In the genomic region with DNA sequence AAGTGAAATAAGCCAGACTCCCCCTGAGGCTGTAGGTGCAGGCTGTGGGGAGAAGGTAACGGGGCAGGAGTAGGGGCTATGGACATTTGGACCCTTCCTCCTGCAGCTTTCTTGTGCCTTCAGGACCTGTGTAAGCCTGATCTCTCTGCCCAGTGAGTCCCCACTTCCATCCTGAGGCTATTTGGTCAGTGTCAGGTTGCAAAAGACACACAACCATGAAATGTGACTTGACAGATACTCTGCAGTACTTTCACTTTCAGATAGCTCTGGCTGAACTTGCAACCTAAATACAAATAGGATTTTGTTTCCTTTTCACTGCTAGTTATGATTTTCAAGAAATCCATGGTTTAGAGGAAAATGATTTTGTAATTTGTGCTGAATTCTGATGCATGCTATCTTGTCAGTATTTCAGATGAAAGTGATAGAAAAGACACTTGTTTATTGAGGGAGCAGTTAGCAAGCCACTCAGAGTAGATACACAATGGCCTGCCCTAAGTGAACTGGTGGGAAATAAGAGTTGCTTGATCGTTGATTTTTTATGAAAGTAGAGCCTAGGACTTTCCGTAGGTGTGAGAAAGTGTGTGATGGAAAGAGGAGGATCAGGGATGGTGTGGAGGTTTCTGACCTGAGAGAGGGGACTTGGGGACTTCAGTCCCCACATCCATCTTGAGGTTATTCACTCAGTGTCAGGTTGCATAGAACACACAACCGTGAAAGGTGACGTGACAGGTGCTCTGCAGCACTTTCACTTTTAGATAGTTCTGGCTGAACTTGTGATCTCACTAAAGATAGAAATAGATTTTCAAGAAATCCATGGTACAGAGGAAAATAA, we compare ENCODE assay signal across 8 cellular contexts. TPM values are rescaled to one million over a fixed set of nuclear protein-coding genes. Genes with fewer than 3 reads are reported as not detected.
A peak's percentile ranks its signal among the peaks of the same experiment; 100 is the strongest.
DNase-seq lines count a peak whose midpoint lies in the region; ATAC-seq and TF ChIP-seq lines count a peak whose summit lies in the region.

No MANE protein-coding gene starts in this region.

- H3K27ac Mint-ChIP-seq in progenitor cell of endocrine pancreas, result no peak overlapping the region

- TF ChIP-seq RAD21 in SK-N-SH (IDR thresholded peaks at IDR 0.05; ENCODE audit: low read length), result no peak

- H3K9ac ChIP-seq in DND-41 (ENCODE audit: low read depth, low read length), result no peak overlapping the region
- H3K9ac ChIP-seq in SK-N-SH, result no peak overlapping the region

- TF ChIP-seq CTCF in DND-41 (IDR thresholded peaks at IDR 0.05; ENCODE audit: borderline replicate concordance, extremely low read depth, low read length, poor library complexity, severe bottlenecking), result no peak
- no peak for TF ChIP-seq CTCF in SK-N-SH (IDR thresholded peaks at IDR 0.05)
- TF ChIP-seq CTCF in right lobe of liver (IDR thresholded peaks at IDR 0.05), result no peak
- TF ChIP-seq CTCF in progenitor cell of endocrine pancreas (IDR thresholded peaks at IDR 0.05; ENCODE audit: unreplicated experiment), result no peak

- H3K27me3 ChIP-seq in DND-41 (ENCODE audit: insufficient read depth, low read length, poor library complexity) (peaks cover 6% of the 10 kb centered on the region), SK-N-SH (ENCODE audit: insufficient read depth) (peaks cover under 1% of the 10 kb centered on the region; the same call in 1 of the 2 replicates), right lobe of liver (no peaks in the 10 kb centered on the region)

- no peaks in the 10 kb centered on the region for H3K9me2 ChIP-seq in SK-N-SH

- 0 out of 3 replicates have a peak, but pooled peaks have one; percentile 39 for ATAC-seq in DND-41 (ENCODE audit: insufficient read depth, low read depth)
- ATAC-seq in HG02610 (IDR thresholded peaks at IDR 0.05; ENCODE audit: unreplicated experiment), result peak; percentile 65
- peak; percentile 81 to 94 (median 88) for ATAC-seq in right lobe of liver
- no peak for ATAC-seq in HG03439 (IDR thresholded peaks at IDR 0.05; ENCODE audit: unreplicated experiment)

- intact Hi-C loops in right lobe of liver (cut with DNase I), result loop anchor here in 1 of 2 donors (10.0 kb wide), 1 partner anchor 117 kb away; no protein-coding TSS in a partner anchor

- H3K4me3 Mint-ChIP-seq in progenitor cell of endocrine pancreas (ENCODE audit: low read depth), result no peak overlapping the region

- H3K36me3 ChIP-seq in DND-41 (ENCODE audit: insufficient read depth, low read length) (no peaks in the 10 kb centered on the region), SK-N-SH (replicated peaks in 1 of 2; ENCODE audit: control insufficient read depth in 1 of 2, insufficient read depth in 2 of 2, low read length in 1 of 2) (no peaks in the 10 kb centered on the region), right lobe of liver (no peaks in the 10 kb centered on the region)

- H3K27me3 Mint-ChIP-seq in progenitor cell of endocrine pancreas, result peaks cover 59% of the 10 kb centered on the region

- no peaks in the 10 kb centered on the region for H3K79me2 ChIP-seq in DND-41 (ENCODE audit: insufficient read depth, low read length)
- no peaks in the 10 kb centered on the region for H3K79me2 ChIP-seq in SK-N-SH (ENCODE audit: insufficient read depth)

- H3K9me3 ChIP-seq in DND-41 (ENCODE audit: insufficient read depth, low read length, severe bottlenecking) (no peaks in the 10 kb centered on the region), SK-N-SH (no peaks in the 10 kb centered on the region), right lobe of liver (no peaks in the 10 kb centered on the region)

- H3K4me3 ChIP-seq in DND-41 (ENCODE audit: low read depth in 1 of 2, low read length in 2 of 2), result no peak overlapping the region
- H3K4me3 ChIP-seq in SK-N-SH (ENCODE audit: low read depth in 2 of 2, low read length in 1 of 2), result peak overlapping the region; percentile 2 to 31; a peak in 2 of 4 replicates
- H3K4me3 ChIP-seq in right lobe of liver, result no peak overlapping the region

- H3K4me2 ChIP-seq in DND-41 (ENCODE audit: insufficient read depth, low read length), result peak overlapping the region; percentile 34; the same call in 1 of the 2 replicates
- H3K4me2 ChIP-seq in SK-N-SH, result peak overlapping the region; percentile 48; the same call in 1 of the 2 replicates

- H4K20me1 ChIP-seq in DND-41 (ENCODE audit: insufficient read depth, low read length) (no peaks in the 10 kb centered on the region), SK-N-SH (ENCODE audit: insufficient read depth) (no peaks in the 10 kb centered on the region)

- DNase-seq in DND-41, result no peak
- no peak for DNase-seq in SK-N-SH
- no peak for DNase-seq in right lobe of liver
- no peak for DNase-seq in KBM-7
- DNase-seq in progenitor cell of endocrine pancreas (ENCODE audit: low spot score, unreplicated experiment), result no peak
- no peak for DNase-seq in midbrain (lab: John Stamatoyannopoulos, UW)

- H3K4me1 ChIP-seq in DND-41 (ENCODE audit: insufficient read depth, low read length), result peaks cover 3% of the 10 kb centered on the region; the same call in 1 of the 2 replicates
- H3K4me1 ChIP-seq in SK-N-SH (ENCODE audit: control insufficient read depth in 1 of 2, insufficient read depth in 2 of 2, low read depth in 1 of 2, low read length in 1 of 2), result peaks cover 0 to 3% of the 10 kb centered on the region in 2 experiments; a peak in 1 of 4 replicates
- H3K4me1 ChIP-seq in right lobe of liver, result peaks cover 0 to 7% (median 0%) of the 10 kb centered on the region in 4 donors

- H2AFZ ChIP-seq in DND-41 (ENCODE audit: low read depth, low read length), result no peak overlapping the region
- peak overlapping the region; percentile 32; the same call in 1 of the 2 replicates for H2AFZ ChIP-seq in SK-N-SH (ENCODE audit: low read depth)

- H3K27ac ChIP-seq in DND-41 (ENCODE audit: low read length) (no peak overlapping the region), SK-N-SH (ENCODE audit: low read depth in 2 of 2, low read length in 1 of 2) (no peak overlapping the region), right lobe of liver (peak overlapping the region; percentile 10 to 68 (median 34))

- no peak for TF ChIP-seq POLR2A in right lobe of liver (IDR thresholded peaks at IDR 0.05)

- 46% methylated on average over 5 of the region's 5 CpGs for WGBS in SK-N-SH (ENCODE audit: low lambda C conversion rate)
- WGBS in right lobe of liver (ENCODE audit: insufficient coverage, low coverage, low lambda C conversion rate, missing lambda C conversion rate), result 25% methylated on average over 4 of the region's 5 CpGs

- H3K9me3 Mint-ChIP-seq in progenitor cell of endocrine pancreas (ENCODE audit: low read depth), result no peaks in the 10 kb centered on the region

- in situ Hi-C loops in KBM-7 (cut with MboI; ENCODE audit: low pct_unique_long_range_greater_than_20kb, low sequenced_read_pairs), result loop anchor here (25.0 kb wide), 1 partner anchor 104 kb away; a partner anchor contains a TSS

- no peaks in the 10 kb centered on the region for H3F3A ChIP-seq in SK-N-SH (replicated peaks; ENCODE audit: insufficient read depth)

- CTCF ChIA-PET in SK-N-SH (lab: Yijun Ruan, JAX), result no interaction called here

- POLR2A ChIA-PET in SK-N-SH (lab: Yijun Ruan, JAX), result no interaction called here

- H3K4me1 Mint-ChIP-seq in progenitor cell of endocrine pancreas (ENCODE audit: low read depth), result peaks cover 5% of the 10 kb centered on the region

- H3K36me3 Mint-ChIP-seq in progenitor cell of endocrine pancreas (ENCODE audit: insufficient read depth), result no peaks in the 10 kb centered on the region

- no peak for TF ChIP-seq EP300 in SK-N-SH (IDR thresholded peaks at IDR 0.05; ENCODE audit: borderline replicate concordance in 1 of 2, low read depth in 1 of 2, low read length in 1 of 2)

TF ChIP-seq in SK-N-SH, 30 proteins besides CTCF, POLR2A, EP300 and RAD21 (continues in another document):
- no peak for TF ChIP-seq TCF12 (IDR thresholded peaks at IDR 0.05)
- TF ChIP-seq TEAD4 (IDR thresholded peaks at IDR 0.05; ENCODE audit: borderline replicate concordance, insufficient read depth), result no peak
- no peak for TF ChIP-seq SMC3 (IDR thresholded peaks at IDR 0.05; ENCODE audit: low read depth, low read length)
- no peak for TF ChIP-seq JUND (IDR thresholded peaks at IDR 0.05)
- no peak for TF ChIP-seq FOXM1 (IDR thresholded peaks at IDR 0.05; ENCODE audit: low read depth)
- no peak for TF ChIP-seq RXRA (IDR thresholded peaks at IDR 0.05; ENCODE audit: borderline replicate concordance, low read depth)

RNA-seq across cellular contexts. Expression of a gene that starts 18.0 kb away (rescaled TPM):
- polyA plus RNA-seq in SK-N-SH (2012; rRNA removed), result 13.9 and 14.1 TPM in 2 replicates
- 13.9 and 14.5 TPM in 2 replicates for polyA plus RNA-seq in SK-N-SH (2012; cell fraction: cytosol; rRNA removed)
- polyA plus RNA-seq in SK-N-SH (2012; cell fraction: nucleus; rRNA removed), result 5.9 and 7.9 TPM in 2 replicates
- total RNA-seq in right lobe of liver (1 to 10 TPM; 4.3 to 7.6 (median 5.4) TPM), progenitor cell of endocrine pancreas (21.0 and 24.1 TPM in 2 replicates)

RNA-seq across cellular contexts. Expression of a gene that starts 25.4 kb away (rescaled TPM):
- 5.4 and 6.5 TPM in 2 replicates for polyA plus RNA-seq in SK-N-SH (2012; rRNA removed)
- 8.8 and 10.3 TPM in 2 replicates for polyA plus RNA-seq in SK-N-SH (2012; cell fraction: cytosol; rRNA removed)
- polyA plus RNA-seq in SK-N-SH (2012; cell fraction: nucleus; rRNA removed), result 8.3 and 9.1 TPM in 2 replicates
- total RNA-seq in right lobe of liver (under 1 TPM; 0.18 to 0.78 (median 0.46) TPM), progenitor cell of endocrine pancreas (1.8 and 2.0 TPM in 2 replicates)

RNA-seq across cellular contexts. Expression of a gene that starts 43.1 kb away (rescaled TPM):
- 0.08 and 0.11 TPM in 2 replicates for polyA plus RNA-seq in SK-N-SH (2012; rRNA removed)
- 0.03 and 0.12 TPM in 2 replicates for polyA plus RNA-seq in SK-N-SH (2012; cell fraction: cytosol; rRNA removed)
- polyA plus RNA-seq in SK-N-SH (2012; cell fraction: nucleus; rRNA removed), result 0.32 and 0.35 TPM in 2 replicates
- not detected for total RNA-seq in right lobe of liver
- total RNA-seq in progenitor cell of endocrine pancreas, result 5.1 and 6.5 TPM in 2 replicates

RNA-seq across cellular contexts. Expression of a gene that starts 44.3 kb away (rescaled TPM):
- not detected in 2 replicates for polyA plus RNA-seq in SK-N-SH (2012; rRNA removed)
- polyA plus RNA-seq in SK-N-SH (2012; cell fraction: cytosol; rRNA removed), result not detected in 2 replicates
- not detected in 2 replicates for polyA plus RNA-seq in SK-N-SH (2012; cell fraction: nucleus; rRNA removed)
- total RNA-seq in right lobe of liver (not detected), progenitor cell of endocrine pancreas (not detected in 2 replicates)

RNA-seq across cellular contexts. Expression of a gene that starts 59.3 kb away (rescaled TPM):
- polyA plus RNA-seq in SK-N-SH (2012; rRNA removed), result 4.7 and 4.8 TPM in 2 replicates
- polyA plus RNA-seq in SK-N-SH (2012; cell fraction: cytosol; rRNA removed), result 3.8 and 4.0 TPM in 2 replicates
- polyA plus RNA-seq in SK-N-SH (2012; cell fraction: nucleus; rRNA removed), result 1.6 and 3.0 TPM in 2 replicates
- not detected for total RNA-seq in right lobe of liver
- total RNA-seq in progenitor cell of endocrine pancreas, result 0.93 and 1.1 TPM in 2 replicates

Comparison
In these comparisons a context has a peak if more than half of its experiments do, and no peak if none do; other contexts are left out.
1. H3K27ac ChIP-seq: peak in right lobe of liver (3 of 3); none in DND-41 (single experiment) and SK-N-SH (0 of 2).
2. H3K4me3 ChIP-seq: peak in SK-N-SH (2 of 2); none in DND-41 (0 of 2) and right lobe of liver (0 of 3).